ENCODE assay signal across 27 cellular contexts in the genomic region with DNA sequence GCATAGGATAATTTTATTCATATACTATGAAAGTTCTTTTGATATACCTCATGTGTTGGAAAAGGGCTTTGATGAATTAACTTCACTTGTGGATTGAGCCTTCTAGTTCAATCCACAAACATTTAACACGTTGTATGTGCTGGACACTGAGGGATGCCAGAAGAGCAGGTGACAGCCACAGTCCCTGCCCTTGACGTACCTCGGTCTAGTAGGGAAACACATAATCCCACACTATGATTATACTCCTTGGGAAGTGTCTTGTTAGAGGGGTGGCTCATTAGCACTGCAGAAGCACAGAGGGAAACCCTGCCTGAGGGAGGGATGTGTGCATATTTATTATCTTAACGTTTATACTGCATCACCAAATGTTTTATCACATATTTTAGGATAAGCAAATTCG.
DNase-seq lines count a peak whose midpoint lies in the region; TF ChIP-seq lines count a peak whose summit lies in the region.
"Had no signal": no experiment of that assay in that cellular context is flagged by ENCODE, and none has a peak within 500 bp of the region (broad histone marks: within the 10 kb centered on the region; RNA-seq: fewer than 3 reads in every experiment).

No MANE protein-coding gene starts in this region.

- no TSS peak for BruUV-seq in PC-9 (replicated peaks; lab: Mats Ljungman, UMichigan)

- H3K4me3 ChIP-seq in PC-9 (no peak overlapping the region), vagina (no peak overlapping the region), Peyer's patch (no peak overlapping the region)
- H3K4me3 ChIP-seq: BLaER1, dorsolateral prefrontal cortex, MG63, pancreas, stomach, thyroid gland had no signal

- H3K9me3 Mint-ChIP-seq in activated naive CD4-positive, alpha-beta T cell treated with anti-CD3 and anti-CD28 coated beads, Interleukin-2, amount 10 ng/mL, durations not matched to agents 7 days and 5 days, result no peaks in the 10 kb centered on the region
- H3K9me3 Mint-ChIP-seq in activated naive CD4-positive, alpha-beta T cell treated with anti-CD3 and anti-CD28 coated beads for 36 hours, result no peaks in the 10 kb centered on the region
- H3K9me3 Mint-ChIP-seq in immature natural killer cell, result no peaks in the 10 kb centered on the region
- H3K9me3 Mint-ChIP-seq: activated naive CD4-positive, alpha-beta T cell treated with anti-CD3 and anti-CD28 coated beads, Interleukin-2, amount 50 U/mL, for 72 hours; nephron progenitor cell had no signal

- intact Hi-C loops in activated naive CD4-positive, alpha-beta T cell treated with anti-CD3 and anti-CD28 coated beads for 36 hours (cut with micrococcal nuclease), result loop anchor here (10.0 kb wide), 1 partner anchor 972 kb away; no protein-coding TSS in a partner anchor
- intact Hi-C loops in PC-9 (cut with micrococcal nuclease; ENCODE audit: unreplicated experiment) (loop anchor here (10.0 kb wide), 1 partner anchor 1972 kb away; no protein-coding TSS in a partner anchor), vagina (cut with DNase I) (no loop called here)

- H3K4me1 ChIP-seq in PC-9 (replicated peaks; ENCODE audit: insufficient read depth), result peaks cover 17% of the 10 kb centered on the region
- H3K4me1 ChIP-seq in vagina, result peaks cover 40% of the 10 kb centered on the region
- peaks cover 0 to 12% (median 0%) of the 10 kb centered on the region in 4 donors for H3K4me1 ChIP-seq in Peyer's patch
- H3K4me1 ChIP-seq: pancreas, thyroid gland had no signal

- H2AFZ ChIP-seq in PC-9, result no peak overlapping the region

- peaks cover 74% of the 10 kb centered on the region for H3K36me3 Mint-ChIP-seq in activated naive CD4-positive, alpha-beta T cell treated with anti-CD3 and anti-CD28 coated beads, Interleukin-2, amount 10 ng/mL, durations not matched to agents 7 days and 5 days
- peaks cover 45% of the 10 kb centered on the region for H3K36me3 Mint-ChIP-seq in activated naive CD4-positive, alpha-beta T cell treated with anti-CD3 and anti-CD28 coated beads for 36 hours (ENCODE audit: low read depth)
- H3K36me3 Mint-ChIP-seq in immature natural killer cell, result peaks cover 19 to 53% (median 44%) of the 10 kb centered on the region in 3 donors

- TF ChIP-seq POLR2A in vagina (IDR thresholded peaks at IDR 0.05), result no peak
- TF ChIP-seq POLR2A in Peyer's patch (IDR thresholded peaks at IDR 0.05), result no peak

- TF ChIP-seq CTCF in PC-9 (conservative IDR thresholded peaks at IDR 0.05), result no peak
- TF ChIP-seq CTCF in vagina (IDR thresholded peaks at IDR 0.05), result no peak
- TF ChIP-seq CTCF in Peyer's patch (IDR thresholded peaks at IDR 0.05), result no peak

- no peaks in the 10 kb centered on the region for H3K9me3 ChIP-seq in PC-9 (ENCODE audit: insufficient read depth, low read depth)
- H3K9me3 ChIP-seq in vagina, result no peaks in the 10 kb centered on the region
- H3K9me3 ChIP-seq in Peyer's patch, result no peaks in the 10 kb centered on the region
- H3K9me3 ChIP-seq: BLaER1, MG63, pancreas, stomach, thyroid gland had no signal

- 0 out of 2 replicates have a peak overlapping the region, but pooled peaks have one; percentile 30 for H3K4me2 ChIP-seq in PC-9
- H3K4me2 ChIP-seq: BLaER1 had no signal

- no peak for DNase-seq in activated naive CD4-positive, alpha-beta T cell treated with anti-CD3 and anti-CD28 coated beads, Interleukin-2, amount 10 ng/mL, durations not matched to agents 7 days and 5 days
- DNase-seq in activated naive CD4-positive, alpha-beta T cell treated with anti-CD3 and anti-CD28 coated beads for 36 hours, result no peak
- DNase-seq in PC-9, result no peak
- no peak for DNase-seq in immature natural killer cell
- DNase-seq in vagina (ENCODE audit: extremely low spot score in 2 of 2), result no peak
- DNase-seq in Peyer's patch, result no peak
- no peak for DNase-seq in nucleus accumbens (lab: John Stamatoyannopoulos, UW)
- DNase-seq: ACHN; activated CD4-positive, CD25-positive, alpha-beta regulatory T cell; activated CD8-positive, alpha-beta memory T cell treated with anti-CD3 and anti-CD28 coated beads for 24 hours; aorta; DND-41; dorsolateral prefrontal cortex; KBM-7; MG63; NCI-H1105 treated with DMSO at 0.1 percent for 48 hours; NCI-H2029; NCI-H526 treated with DMSO at 0.1 percent for 48 hours; nephron progenitor cell; pancreas; small intestine; stimulated activated CD4-positive, alpha-beta T cell treated with anti-CD3 and anti-CD28 coated beads, Interleukin-1b, Interleukin-23, amount 100 ng/mL, for 48 hours; stomach; T-helper 1 cell; thyroid gland had no signal

- H3K27me3 ChIP-seq in PC-9 (ENCODE audit: insufficient read depth, low read depth), result no peaks in the 10 kb centered on the region
- no peaks in the 10 kb centered on the region for H3K27me3 ChIP-seq in vagina
- no peaks in the 10 kb centered on the region for H3K27me3 ChIP-seq in Peyer's patch
- H3K27me3 ChIP-seq: BLaER1, dorsolateral prefrontal cortex, MG63, pancreas, stomach, thyroid gland had no signal

- no peak overlapping the region for H3K4me3 Mint-ChIP-seq in activated naive CD4-positive, alpha-beta T cell treated with anti-CD3 and anti-CD28 coated beads, Interleukin-2, amount 10 ng/mL, durations not matched to agents 7 days and 5 days
- H3K4me3 Mint-ChIP-seq in activated naive CD4-positive, alpha-beta T cell treated with anti-CD3 and anti-CD28 coated beads for 36 hours, result no peak overlapping the region
- no peak overlapping the region for H3K4me3 Mint-ChIP-seq in immature natural killer cell
- H3K4me3 Mint-ChIP-seq: nephron progenitor cell had no signal

- H3K27me3 Mint-ChIP-seq in activated naive CD4-positive, alpha-beta T cell treated with anti-CD3 and anti-CD28 coated beads, Interleukin-2, amount 10 ng/mL, durations not matched to agents 7 days and 5 days, result no peaks in the 10 kb centered on the region
- no peaks in the 10 kb centered on the region for H3K27me3 Mint-ChIP-seq in activated naive CD4-positive, alpha-beta T cell treated with anti-CD3 and anti-CD28 coated beads for 36 hours (ENCODE audit: low read depth)
- peaks cover 8 to 29% (median 10%) of the 10 kb centered on the region in 3 donors for H3K27me3 Mint-ChIP-seq in immature natural killer cell (ENCODE audit: low read depth in 3 of 3)

- H3K36me3 ChIP-seq in PC-9 (ENCODE audit: low read depth), result no peaks in the 10 kb centered on the region
- peaks cover 0 to 65% of the 10 kb centered on the region in 2 donors for H3K36me3 ChIP-seq in vagina
- H3K36me3 ChIP-seq in Peyer's patch, result peaks cover 0 to 87% (median 0%) of the 10 kb centered on the region in 3 donors

- peaks cover 13% of the 10 kb centered on the region; the same call in 1 of the 2 replicates for H3F3A ChIP-seq in PC-9 (ENCODE audit: insufficient read depth, low read depth)

- H4K20me1 ChIP-seq in PC-9 (ENCODE audit: insufficient read depth), result no peaks in the 10 kb centered on the region

- peaks cover 90% of the 10 kb centered on the region for H3K4me1 Mint-ChIP-seq in activated naive CD4-positive, alpha-beta T cell treated with anti-CD3 and anti-CD28 coated beads, Interleukin-2, amount 10 ng/mL, durations not matched to agents 7 days and 5 days
- peaks cover 73% of the 10 kb centered on the region for H3K4me1 Mint-ChIP-seq in activated naive CD4-positive, alpha-beta T cell treated with anti-CD3 and anti-CD28 coated beads for 36 hours (ENCODE audit: low read depth)
- peaks cover 81 to 98% of the 10 kb centered on the region in 2 donors for H3K4me1 Mint-ChIP-seq in immature natural killer cell

- H3K9me2 ChIP-seq in PC-9 (ENCODE audit: insufficient read depth), result no peaks in the 10 kb centered on the region

- no peaks in the 10 kb centered on the region for H3K79me2 ChIP-seq in PC-9 (ENCODE audit: low read depth)

- H3K27ac Mint-ChIP-seq in activated naive CD4-positive, alpha-beta T cell treated with anti-CD3 and anti-CD28 coated beads, Interleukin-2, amount 10 ng/mL, durations not matched to agents 7 days and 5 days, result peak overlapping the region; percentile 4
- H3K27ac Mint-ChIP-seq in activated naive CD4-positive, alpha-beta T cell treated with anti-CD3 and anti-CD28 coated beads for 36 hours, result no peak overlapping the region
- peak overlapping the region; percentile 79 to 97 (median 94) for H3K27ac Mint-ChIP-seq in immature natural killer cell
- H3K27ac Mint-ChIP-seq: nephron progenitor cell had no signal

- POLR2A ChIA-PET in PC-9 (lab: Charles Lee; ENCODE audit: unreplicated experiment), result interaction anchor here (0.6 kb wide), 2 partner anchors 10 to 40 kb away, joined by 3 read pairs; no protein-coding TSS in a partner anchor

- H3K27ac ChIP-seq in PC-9 (no peak overlapping the region), vagina (peak overlapping the region; percentile 14), Peyer's patch (no peak overlapping the region)
- H3K27ac ChIP-seq: BLaER1, pancreas, stomach, thyroid gland had no signal

- CTCF ChIA-PET in activated naive CD4-positive, alpha-beta T cell treated with anti-CD3 and anti-CD28 coated beads, Interleukin-2, amount 10 ng/mL, durations not matched to agents 7 days and 5 days (lab: Charles Lee), result interaction anchor here (1.2 kb wide), 1 partner anchor 20 kb away, joined by 3 read pairs; no protein-coding TSS in a partner anchor
- CTCF ChIA-PET in activated naive CD4-positive, alpha-beta T cell treated with anti-CD3 and anti-CD28 coated beads for 36 hours (lab: Charles Lee), result no interaction called here
- CTCF ChIA-PET in PC-9 (lab: Charles Lee), result no interaction called here
